In the genomic region with DNA sequence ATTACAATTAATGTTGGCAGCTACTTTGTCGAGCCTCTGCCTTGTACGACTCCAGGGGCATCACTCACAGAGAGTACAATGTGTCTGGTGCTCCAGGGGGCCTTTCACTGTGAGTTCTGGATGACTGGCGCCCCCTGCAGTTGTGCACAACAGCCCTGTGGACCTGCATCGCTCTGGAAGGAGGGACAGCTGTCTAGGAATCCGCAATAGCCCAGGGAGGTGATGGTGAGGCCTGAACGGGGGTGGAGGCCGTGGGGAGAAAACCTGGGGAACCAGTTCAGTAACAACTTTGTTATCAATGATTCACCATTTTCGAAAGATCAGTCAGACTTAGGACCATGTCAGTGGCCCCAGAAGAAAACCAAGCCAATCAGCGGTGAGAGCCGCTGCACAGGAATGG, we compare ENCODE assay signal across 19 cellular contexts.
DNase-seq lines count a peak whose midpoint lies in the region; ATAC-seq and TF ChIP-seq lines count a peak whose summit lies in the region.
"Had no signal": no experiment of that assay in that cellular context is flagged by ENCODE, and none has a peak within 500 bp of the region (broad histone marks: within the 10 kb centered on the region; RNA-seq: fewer than 3 reads in every experiment).

No MANE protein-coding gene starts in this region.

- no peak overlapping the region for H3K9ac ChIP-seq in neuronal stem cell (ENCODE audit: low read depth, low read length, poor library complexity)

- WGBS in neuronal stem cell (ENCODE audit: extremely low coverage in 2 of 2, insufficient read length in 2 of 2, insufficient replicate concordance in 1 of 2), 2 donors: no CpG with 5 or more reads among the region's 10 CpGs
- WGBS in ovary, 3 donors: 88 to 91% (median 90%) methylated on average over 10 of the region's 10 CpGs

- no peak overlapping the region for H3K27ac ChIP-seq in neuronal stem cell (replicated peaks; ENCODE audit: low read length)
- H3K27ac ChIP-seq in ovary: no peak overlapping the region
- H3K27ac ChIP-seq: brain microvascular endothelial cell, testis had no signal

- no peak overlapping the region for H4K8ac ChIP-seq in neuronal stem cell (ENCODE audit: low read depth, low read length)

- peak overlapping the region; percentile 18 for H2BK15ac ChIP-seq in neuronal stem cell (ENCODE audit: low read length)

- ATAC-seq in esophagus mucosa: peak; percentile 41
- ATAC-seq: activated CD8-positive, alpha-beta memory T cell treated with anti-CD3 and anti-CD28 coated beads, Interleukin-2, amount 10 ng/mL, durations not matched to agents 7 days and 5 days; left cardiac atrium had no signal

- no peak overlapping the region for H3K23ac ChIP-seq in neuronal stem cell (ENCODE audit: low read depth, low read length, poor library complexity)

- H3K4me2 ChIP-seq in neuronal stem cell (ENCODE audit: insufficient read depth, low read length, poor library complexity, severe bottlenecking): no peak overlapping the region

- H2BK120ac ChIP-seq in neuronal stem cell (ENCODE audit: low read depth, low read length): no peak overlapping the region

- H3K18ac ChIP-seq in neuronal stem cell (ENCODE audit: low read length): peak overlapping the region; percentile 39

- H4K91ac ChIP-seq in neuronal stem cell (ENCODE audit: low read depth, low read length, poor library complexity): no peak overlapping the region

- H3K9me3 ChIP-seq in neuronal stem cell (replicated peaks in 1 of 2; ENCODE audit: control insufficient read depth in 2 of 2, insufficient read depth in 1 of 2, low read depth in 1 of 2, low read length in 2 of 2): no peaks in the 10 kb centered on the region
- H3K9me3 ChIP-seq in ovary: no peaks in the 10 kb centered on the region
- H3K9me3 ChIP-seq: testis had no signal

- H3K36me3 ChIP-seq in neuronal stem cell (replicated peaks in 1 of 2; ENCODE audit: control insufficient read depth in 2 of 2, insufficient read depth in 2 of 2, low read length in 2 of 2) (peaks cover 0 to 61% of the 10 kb centered on the region in 2 donors), ovary (no peaks in the 10 kb centered on the region)
- H3K36me3 ChIP-seq: brain microvascular endothelial cell had no signal

- peaks cover 3% of the 10 kb centered on the region for H3K79me1 ChIP-seq in neuronal stem cell (ENCODE audit: low read depth, low read length)

- H3K4me1 ChIP-seq in neuronal stem cell (ENCODE audit: control insufficient read depth in 2 of 2, insufficient read depth in 1 of 2, low read depth in 1 of 2, low read length in 2 of 2): peaks cover 5 to 9% of the 10 kb centered on the region in 2 donors
- H3K4me1 ChIP-seq in ovary (ENCODE audit: insufficient read depth): no peaks in the 10 kb centered on the region

- H2AK5ac ChIP-seq in neuronal stem cell (ENCODE audit: low read depth, low read length): no peak overlapping the region

- DNase-seq in ELF-1 (ENCODE audit: low read depth, low spot score) (peak; percentile 53), NCI-H69 (lab: John Stamatoyannopoulos, UW) (peak; percentile 33), neuronal stem cell (ENCODE audit: low spot score) (no peak), NCI-H1417 treated with DMSO at 0.1 percent for 48 hours (lab: John Stamatoyannopoulos, UW) (no peak), ovary (no peak)
- no peak for DNase-seq in stimulated activated CD4-positive, alpha-beta T cell treated with anti-CD3 and anti-CD28 coated beads, Interleukin-15, amount 100 ng/mL, for 24 hours
- DNase-seq in stimulated activated naive CD4-positive, alpha-beta T cell (lab: John Stamatoyannopoulos, UW): no peak
- DNase-seq: activated CD4-positive, alpha-beta T cell treated with anti-CD3 and anti-CD28 coated beads for 4 hours; activated CD8-positive, alpha-beta memory T cell treated with anti-CD3 and anti-CD28 coated beads, Interleukin-2, amount 10 ng/mL, durations not matched to agents 7 days and 5 days; brain microvascular endothelial cell; dermis blood vessel endothelial cell; EL; GOT3; left cardiac atrium; NCI-H146; NCI-H446 treated with DMSO at 0.1 percent for 48 hours; Right ventricle myocardium superior; testis had no signal

- H3K4me3 ChIP-seq in neuronal stem cell (ENCODE audit: low read length in 2 of 2): no peak overlapping the region
- no peak overlapping the region for H3K4me3 ChIP-seq in ovary
- H3K4me3 ChIP-seq: testis had no signal

- no peak overlapping the region for H2BK12ac ChIP-seq in neuronal stem cell (ENCODE audit: low read length)

- no peak for TF ChIP-seq CTCF in ovary (IDR thresholded peaks at IDR 0.05)

- TF ChIP-seq POLR2A in ovary (IDR thresholded peaks at IDR 0.05): no peak

- no peak overlapping the region for H3K14ac ChIP-seq in neuronal stem cell (ENCODE audit: low read length)

- no peak for TF ChIP-seq EP300 in ovary (IDR thresholded peaks at IDR 0.05)

- H2AFZ ChIP-seq in neuronal stem cell (ENCODE audit: low read length): no peak overlapping the region

- no peak overlapping the region for H3K4ac ChIP-seq in neuronal stem cell (ENCODE audit: low read length)

- intact Hi-C loops in ovary (cut with DNase I): no loop called here

- H2BK5ac ChIP-seq in neuronal stem cell (ENCODE audit: low read length): no peak overlapping the region

- H3K27me3 ChIP-seq in neuronal stem cell (ENCODE audit: control insufficient read depth in 3 of 3, insufficient read depth in 3 of 3, low read depth in 1 of 3, low read length in 3 of 3) (no peaks in the 10 kb centered on the region), ovary (no peaks in the 10 kb centered on the region)
- H3K27me3 ChIP-seq: brain microvascular endothelial cell, testis had no signal

Comparison
In these comparisons a context has a peak if more than half of its experiments do, and no peak if none do; other contexts are left out.
1. DNase-seq: peak in ELF-1 (single experiment) and NCI-H69 (single experiment); none in neuronal stem cell (single experiment), NCI-H1417 treated with DMSO at 0.1 percent for 48 hours (single experiment), stimulated activated CD4-positive, alpha-beta T cell treated with anti-CD3 and anti-CD28 coated beads, Interleukin-15, amount 100 ng/mL, for 24 hours (single experiment), stimulated activated naive CD4-positive, alpha-beta T cell (0 of 6) and ovary (0 of 5).